19 cellular contexts compared by ENCODE assay signal in the genomic region with DNA sequence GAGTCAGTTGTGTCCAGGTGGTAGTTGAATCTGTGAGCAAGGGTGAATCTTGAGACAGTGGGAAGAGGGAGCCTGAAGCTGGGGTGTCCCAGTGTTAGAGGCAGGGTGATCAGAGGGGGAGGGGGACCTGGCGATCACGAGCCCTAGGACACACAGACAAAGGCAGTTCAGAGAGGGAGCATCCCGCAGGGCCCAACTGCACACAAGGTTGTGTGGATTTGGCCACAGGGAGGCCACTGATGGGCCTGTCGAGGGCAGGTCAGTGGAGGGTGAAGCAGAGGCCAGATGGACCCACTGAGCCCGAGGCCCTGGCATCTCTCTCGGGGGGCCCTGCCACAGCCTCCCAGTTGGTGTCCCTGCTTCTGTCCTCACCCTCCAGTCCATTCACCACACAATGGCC. TPM values are rescaled to one million over a fixed set of nuclear protein-coding genes. Genes with fewer than 3 reads are reported as not detected.
DNase-seq lines count a peak whose midpoint lies in the region; ATAC-seq, FAIRE-seq and TF ChIP-seq lines count a peak whose summit lies in the region.
"Had no signal": no experiment of that assay in that cellular context is flagged by ENCODE, and none has a peak within 500 bp of the region (broad histone marks: within the 10 kb centered on the region; RNA-seq: fewer than 3 reads in every experiment).

No MANE protein-coding gene starts in this region.

- H3K27ac Mint-ChIP-seq in natural killer cell treated with Interleukin-12 subunit alpha and Interleukin-12 subunit beta and Interleukin-15 and Interleukin-18, amount 100 ng/mL, for 72 hours, result no peak overlapping the region
- no peak overlapping the region for H3K27ac Mint-ChIP-seq in natural killer cell
- H3K27ac Mint-ChIP-seq in nephron progenitor cell, result peak overlapping the region; percentile 7

- no peaks in the 10 kb centered on the region for H3K9me3 ChIP-seq in K562 (replicated peaks; ENCODE audit: control insufficient read depth, insufficient read depth, low read depth, low read length)
- H3K9me3 ChIP-seq: MG63, SJSA1 had no signal

- no peak for FAIRE-seq in K562 (lab: Jason Lieb, UNC)
- FAIRE-seq: D721Med had no signal

- peak; percentile 31 for DNase-seq in natural killer cell treated with Interleukin-12 subunit alpha and Interleukin-12 subunit beta and Interleukin-15 and Interleukin-18, amount 100 ng/mL, for 72 hours (ENCODE audit: low spot score)
- DNase-seq in natural killer cell, result no peak
- no peak for DNase-seq in K562 (ENCODE audit: extremely low read depth in 1 of 4, low spot score in 3 of 4)
- DNase-seq in nephron progenitor cell, result no peak
- DNase-seq in GM13977 (ENCODE audit: low spot score), result no peak
- DNase-seq in NCI-H1694 treated with DMSO at 0.1 percent for 48 hours (lab: John Stamatoyannopoulos, UW), result no peak
- DNase-seq in COLO829 (ENCODE audit: low spot score), result no peak
- DNase-seq: ACHN; AML-193; CD4-positive, alpha-beta memory T cell; DMS79; MG63; NCI-H1092; NCI-H146; NCI-H510A treated with DMSO at 0.1 percent for 48 hours; NCI-H82; PC-9 had no signal

- POLR2A ChIA-PET in K562 (lab: Yijun Ruan, JAX), result no interaction called here

- no peaks in the 10 kb centered on the region for H3K4me1 Mint-ChIP-seq in natural killer cell treated with Interleukin-12 subunit alpha and Interleukin-12 subunit beta and Interleukin-15 and Interleukin-18, amount 100 ng/mL, for 72 hours (ENCODE audit: low read depth in 2 of 2)
- peaks cover 0 to 8% of the 10 kb centered on the region in 2 donors for H3K4me1 Mint-ChIP-seq in natural killer cell
- H3K4me1 Mint-ChIP-seq in nephron progenitor cell, result peaks cover 74% of the 10 kb centered on the region

- intact Hi-C loops in natural killer cell (cut with micrococcal nuclease) (no loop called here), K562 (cut with micrococcal nuclease) (loop anchor here (5.0 kb wide), 1 partner anchor 36 kb away; no protein-coding TSS in a partner anchor)

- H3K36me3 Mint-ChIP-seq in natural killer cell treated with Interleukin-12 subunit alpha and Interleukin-12 subunit beta and Interleukin-15 and Interleukin-18, amount 100 ng/mL, for 72 hours, result no peaks in the 10 kb centered on the region
- no peaks in the 10 kb centered on the region for H3K36me3 Mint-ChIP-seq in natural killer cell
- no peaks in the 10 kb centered on the region for H3K36me3 Mint-ChIP-seq in nephron progenitor cell (ENCODE audit: low read depth)
- H3K36me3 Mint-ChIP-seq: CD4-positive, alpha-beta memory T cell had no signal

- H3K27ac ChIP-seq in K562 (ENCODE audit: extremely low read depth, low read depth, low read length), result 0 out of 3 replicates have a peak overlapping the region, but pooled peaks have one; percentile 2
- H3K27ac ChIP-seq: PC-9, SJSA1 had no signal

- no peaks in the 10 kb centered on the region for H3K9me3 Mint-ChIP-seq in natural killer cell treated with Interleukin-12 subunit alpha and Interleukin-12 subunit beta and Interleukin-15 and Interleukin-18, amount 100 ng/mL, for 72 hours
- H3K9me3 Mint-ChIP-seq in natural killer cell (no peaks in the 10 kb centered on the region), nephron progenitor cell (no peaks in the 10 kb centered on the region)

- no peaks in the 10 kb centered on the region for H3K27me3 ChIP-seq in K562 (ENCODE audit: control insufficient read depth in 2 of 2, insufficient read depth in 2 of 2, low read length in 2 of 2)
- H3K27me3 ChIP-seq: MG63, SJSA1 had no signal

- peaks cover 55% of the 10 kb centered on the region for H3K36me3 ChIP-seq in K562 (ENCODE audit: control insufficient read depth, insufficient read depth, low read length)
- H3K36me3 ChIP-seq: MG63, SJSA1 had no signal

- BruUV-seq in K562 (replicated peaks; lab: Mats Ljungman, UMichigan), result no TSS peak

- H3K27me3 Mint-ChIP-seq in natural killer cell treated with Interleukin-12 subunit alpha and Interleukin-12 subunit beta and Interleukin-15 and Interleukin-18, amount 100 ng/mL, for 72 hours, result peaks cover 4 to 8% of the 10 kb centered on the region in 2 donors
- H3K27me3 Mint-ChIP-seq in natural killer cell (ENCODE audit: low read depth in 2 of 2), result no peaks in the 10 kb centered on the region
- peaks cover 5% of the 10 kb centered on the region for H3K27me3 Mint-ChIP-seq in nephron progenitor cell (ENCODE audit: low read depth, poor library complexity)

- no peak for TF ChIP-seq EP300 in K562 (IDR thresholded peaks at IDR 0.05; ENCODE audit: low read length)

- H3K4me1 ChIP-seq in K562 (replicated peaks in 1 of 2; ENCODE audit: control insufficient read depth in 2 of 2, insufficient read depth in 2 of 2, low read length in 2 of 2), result peaks cover 56 to 73% of the 10 kb centered on the region in 2 experiments

- no peak overlapping the region for H3K4me2 ChIP-seq in K562 (ENCODE audit: insufficient read depth, low read length)
- H3K4me2 ChIP-seq: PC-9 had no signal

- no peaks in the 10 kb centered on the region for H4K20me1 ChIP-seq in K562 (replicated peaks; ENCODE audit: control insufficient read depth, insufficient read depth, low read length)

- no peak for TF ChIP-seq POLR2A in K562 (conservative IDR thresholded peaks at IDR 0.05)

- no peak overlapping the region for H2AFZ ChIP-seq in K562 (ENCODE audit: low read depth, low read length)
- H2AFZ ChIP-seq: PC-9 had no signal

- CTCF ChIA-PET in K562 (lab: Yijun Ruan, JAX; ENCODE audit: low intra/inter-chr PET ratio), result no interaction called here

- H3K4me3 ChIP-seq in K562, result no peak overlapping the region
- H3K4me3 ChIP-seq: MG63, PC-9, SJSA1 had no signal

- in situ Hi-C loops in K562 (cut with MboI), result no loop called here
- in situ Hi-C loops in GM13977 (cut with MboI; ENCODE audit: low pct_unique_long_range_greater_than_20kb, low sequenced_read_pairs, unreplicated experiment), result no loop called here

- 86% methylated on average over 4 of the region's 6 CpGs for WGBS in K562 (ENCODE audit: insufficient coverage, low coverage, missing lambda C conversion rate)

- TF ChIP-seq CTCF in natural killer cell (IDR thresholded peaks at IDR 0.05), result no peak
- no peak for TF ChIP-seq CTCF in K562 (IDR thresholded peaks at IDR 0.05 in 2 of 3, conservative IDR thresholded peaks at IDR 0.05 in 1 of 3; ENCODE audit: insufficient read depth in 2 of 3, low read depth in 1 of 3, low read length in 3 of 3)
- no peak for TF ChIP-seq CTCF in nephron progenitor cell (IDR thresholded peaks at IDR 0.05)
- no peak for TF ChIP-seq CTCF in GM13977 (IDR thresholded peaks at IDR 0.05; ENCODE audit: extremely low read depth, insufficient read depth, missing control alignments)

- peaks cover 84% of the 10 kb centered on the region for H3K79me2 ChIP-seq in K562 (ENCODE audit: control insufficient read depth, insufficient read depth, low read length)

- H3K9me1 ChIP-seq in K562 (ENCODE audit: control insufficient read depth, insufficient read depth, low read length), result no peaks in the 10 kb centered on the region

- ATAC-seq in natural killer cell treated with Interleukin-12 subunit alpha and Interleukin-12 subunit beta and Interleukin-15 and Interleukin-18, amount 100 ng/mL, for 72 hours, result no peak
- ATAC-seq in natural killer cell (no peak), K562 (no peak)

- TF ChIP-seq RAD21 in K562 (CRISPR knock-in tag; conservative IDR thresholded peaks at IDR 0.05 in 1 of 2, IDR thresholded peaks at IDR 0.05 in 1 of 2), result no peak

- H3K4me3 Mint-ChIP-seq in natural killer cell treated with Interleukin-12 subunit alpha and Interleukin-12 subunit beta and Interleukin-15 and Interleukin-18, amount 100 ng/mL, for 72 hours, result no peak overlapping the region
- H3K4me3 Mint-ChIP-seq in natural killer cell, result no peak overlapping the region
- no peak overlapping the region for H3K4me3 Mint-ChIP-seq in nephron progenitor cell

- peak overlapping the region in 1 of 2 experiments; percentile 49; a peak in 2 of 4 replicates for H3K9ac ChIP-seq in K562 (ENCODE audit: insufficient read depth in 1 of 2, low read depth in 2 of 2, low read length in 2 of 2)

TF ChIP-seq in K562, 482 proteins besides CTCF, POLR2A, EP300 and RAD21 (continues in another document):
- no peak for TF ChIP-seq ZNF444 (CRISPR knock-in tag; IDR thresholded peaks at IDR 0.05)
- TF ChIP-seq RBBP5 (IDR thresholded peaks at IDR 0.05; ENCODE audit: borderline replicate concordance, insufficient read depth, low read length, poor library complexity, severe bottlenecking), result peak; percentile 50
- TF ChIP-seq ZNF316 (IDR thresholded peaks at IDR 0.05), result no peak
- TF ChIP-seq ZNF589 (CRISPR knock-in tag; IDR thresholded peaks at IDR 0.05; ENCODE audit: low read depth), result no peak
- TF ChIP-seq MYBL2 (IDR thresholded peaks at IDR 0.05; ENCODE audit: low read depth), result no peak
- no peak for TF ChIP-seq MYBL2 (CRISPR knock-in tag; IDR thresholded peaks at IDR 0.05; ENCODE audit: borderline replicate concordance)
- TF ChIP-seq TFAM (CRISPR knock-in tag; conservative IDR thresholded peaks at IDR 0.05), result no peak
- peak; percentile 46; the same call in 1 of the 2 replicates for TF ChIP-seq POLR2G (IDR thresholded peaks at IDR 0.05; ENCODE audit: low read depth, low read length)
- TF ChIP-seq ADNP (tag; IDR thresholded peaks at IDR 0.05), result no peak
- TF ChIP-seq TEAD4 (IDR thresholded peaks at IDR 0.05; ENCODE audit: low read length), result no peak
- TF ChIP-seq TEAD4 (CRISPR knock-in tag; IDR thresholded peaks at IDR 0.05; ENCODE audit: borderline replicate concordance), result no peak

RNA-seq across cellular contexts. Expression of a gene that starts 48.6 kb away (rescaled TPM):
- total RNA-seq in natural killer cell treated with Interleukin-12 subunit alpha and Interleukin-12 subunit beta and Interleukin-15 and Interleukin-18, amount 100 ng/mL, for 72 hours, result 1 to 10 TPM in 1 of 2 donors, under 1 TPM in 1; 0.33 to 1.1 TPM
- total RNA-seq in natural killer cell, result under 1 TPM; 0.07 to 0.38 (median 0.09) TPM
- 54.6 and 73.2 TPM in 2 replicates for total RNA-seq in K562 (2011; cell fraction: chromatin; rRNA removed; ENCODE audit: low replicate concordance)
- 34.3 and 36.4 TPM in 2 replicates for total RNA-seq in K562 (2011; cell fraction: nucleolus; rRNA removed)
- total RNA-seq in K562 (2011; cell fraction: nucleoplasm; rRNA removed), result 49.6 and 69.7 TPM in 2 replicates
- 11.3 and 14.5 TPM in 2 replicates for total RNA-seq in K562 (2014; rRNA removed)
- 1.7 and 2.5 TPM in 2 replicates for total RNA-seq in K562 (2014; rRNA removed; fragmentation: Illumina TruSeq; extraction: Trizol)
- total RNA-seq in K562 (2015; rRNA removed; fragmentation: Illumina TruSeq; extraction: Trizol), result 3.7 and 4.1 TPM in 2 replicates
- total RNA-seq in K562 (2021), result 14.2 and 15.5 TPM in 2 replicates
- 5.3 and 9.2 TPM in 2 replicates for polyA plus RNA-seq in K562 (2011; rRNA removed)
- 4.6 and 10.2 TPM in 2 replicates for polyA plus RNA-seq in K562 (2011; cell fraction: cytosol; rRNA removed)
- polyA plus RNA-seq in K562 (2011; cell fraction: nucleus; rRNA removed), result 10.8 and 14.0 TPM in 2 replicates
- polyA plus RNA-seq in K562 (2012), result 7.4 and 21.2 TPM in 2 replicates
- polyA plus RNA-seq in K562 (2014; fragmentation: Illumina TruSeq; extraction: Trizol), result 1.1 and 1.4 TPM in 2 replicates
- polyA plus RNA-seq in K562 (2014; fragmentation: Nextera tagmentation; extraction: Ambion mirVana), result under 1 TPM; 0.10 to 0.13 TPM
- 4.6 and 6.9 TPM in 2 replicates for polyA plus RNA-seq in K562 (2014; rRNA removed)
- polyA minus RNA-seq in K562 (2011; rRNA and poly(A)+ RNA removed), result 7.7 and 9.1 TPM in 2 replicates
- 12.8 and 25.8 TPM in 2 replicates for polyA minus RNA-seq in K562 (2011; cell fraction: cytosol; rRNA and poly(A)+ RNA removed)
- 13.9 and 32.1 TPM in 2 replicates for polyA minus RNA-seq in K562 (2011; cell fraction: nucleus; rRNA and poly(A)+ RNA removed)
- polyA plus RNA-seq: CD4-positive, alpha-beta memory T cell had no signal
